ENCODE assay signal across 29 cellular contexts in the genomic region with DNA sequence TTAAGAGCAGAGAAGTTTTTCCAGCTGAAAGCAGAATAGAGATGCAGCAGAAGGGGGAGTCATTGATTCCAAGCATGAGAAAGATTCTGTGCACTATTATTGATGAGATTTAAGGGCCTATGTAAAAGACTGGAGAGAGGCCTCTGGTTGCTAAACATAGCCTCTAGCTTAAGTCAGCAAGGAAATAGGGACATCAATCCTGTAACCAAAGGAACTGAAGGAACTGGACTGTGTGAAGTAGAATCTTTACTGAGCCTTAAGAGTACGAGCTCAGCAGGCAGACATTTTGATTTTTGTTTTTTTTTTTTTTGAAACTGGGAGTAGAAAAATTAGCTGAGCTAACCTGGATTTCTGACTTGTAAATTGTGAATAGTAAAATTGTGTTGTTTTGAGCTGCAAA.
"Had no signal": no experiment of that assay in that cellular context is flagged by ENCODE, and none has a peak within 500 bp of the region (broad histone marks: within the 10 kb centered on the region; RNA-seq: fewer than 3 reads in every experiment).

No MANE protein-coding gene starts in this region.

- H2AFZ ChIP-seq: neural progenitor cell, parathyroid adenoma had no signal

- H3K9me3 Mint-ChIP-seq: neural progenitor cell, type B pancreatic cell had no signal

- H3K4me1 ChIP-seq: esophagus muscularis mucosa, lower lobe of right lung, neural progenitor cell, right atrium auricular region, testis, tibial artery had no signal

- DNase-seq: dermis blood vessel endothelial cell; effector memory CD4-positive, alpha-beta T cell; foreskin keratinocyte; glutamatergic neuron; heart right ventricle; hippocampal formation; immature natural killer cell; islet precursor cell; left ventricle myocardium superior; lower lobe of right lung; natural killer cell; stimulated activated CD4-positive, alpha-beta T cell treated with anti-CD3 and anti-CD28 coated beads, Interleukin-12 subunit alpha, Interleukin-12 subunit beta, amount 100 ng/mL, for 4 hours; stimulated activated CD4-positive, alpha-beta T cell treated with anti-CD3 and anti-CD28 coated beads, Interleukin-1b, Interleukin-23, amount 100 ng/mL, for 48 hours; stimulated activated CD4-positive, alpha-beta T cell treated with anti-CD3 and anti-CD28 coated beads, Interleukin-4, amount 100 ng/mL, for 1 hour; stimulated activated CD8-positive, alpha-beta memory T cell treated with anti-CD3 and anti-CD28 coated beads, Interleukin-4, amount 100 ng/mL, for 48 hours; stimulated activated naive CD4-positive, alpha-beta T cell treated with Interleukin-2 at 50 U/mL for 16 hours; substantia nigra; testis; tibial artery had no signal

- H3K9me3 ChIP-seq: esophagus muscularis mucosa, heart right ventricle, lower lobe of right lung, right atrium auricular region, testis, tibial artery had no signal

- H3K27ac ChIP-seq: coronary artery, esophagus muscularis mucosa, foreskin keratinocyte, heart right ventricle, lower lobe of right lung, neural progenitor cell, parathyroid adenoma, right atrium auricular region, testis, tibial artery had no signal

- H3K4me2 ChIP-seq: neural progenitor cell, smooth muscle cell had no signal

- FAIRE-seq: endothelial cell of umbilical vein had no signal

- H3K36me3 Mint-ChIP-seq: immature natural killer cell, natural killer cell, neural progenitor cell, type B pancreatic cell had no signal

- H3K27me3 Mint-ChIP-seq: progenitor cell of endocrine pancreas, type B pancreatic cell had no signal

- H3K27ac Mint-ChIP-seq: natural killer cell, neural progenitor cell, progenitor cell of endocrine pancreas, type B pancreatic cell had no signal

- H3K79me2 ChIP-seq: parathyroid adenoma had no signal

- H3K9ac ChIP-seq: neural progenitor cell, parathyroid adenoma had no signal

- H3K36me3 ChIP-seq: esophagus muscularis mucosa, heart right ventricle, lower lobe of right lung, neural progenitor cell, right atrium auricular region, tibial artery had no signal

- ATAC-seq: foreskin keratinocyte, heart right ventricle, left ventricle myocardium superior, lower lobe of right lung, natural killer cell, sciatic nerve had no signal

- H3K27me3 ChIP-seq: esophagus muscularis mucosa, foreskin keratinocyte, heart right ventricle, neural progenitor cell, right atrium auricular region, testis, tibial artery had no signal

- H3K4me1 Mint-ChIP-seq: immature natural killer cell, natural killer cell, neural progenitor cell had no signal

- H3K4me3 ChIP-seq: coronary artery, esophagus muscularis mucosa, heart right ventricle, lower lobe of right lung, neural progenitor cell, right atrium auricular region, smooth muscle cell, testis, tibial artery had no signal

- H3K4me3 Mint-ChIP-seq: immature natural killer cell, natural killer cell, neural progenitor cell, type B pancreatic cell had no signal
